ENCODE assay signal across 9 cellular contexts in the genomic region with DNA sequence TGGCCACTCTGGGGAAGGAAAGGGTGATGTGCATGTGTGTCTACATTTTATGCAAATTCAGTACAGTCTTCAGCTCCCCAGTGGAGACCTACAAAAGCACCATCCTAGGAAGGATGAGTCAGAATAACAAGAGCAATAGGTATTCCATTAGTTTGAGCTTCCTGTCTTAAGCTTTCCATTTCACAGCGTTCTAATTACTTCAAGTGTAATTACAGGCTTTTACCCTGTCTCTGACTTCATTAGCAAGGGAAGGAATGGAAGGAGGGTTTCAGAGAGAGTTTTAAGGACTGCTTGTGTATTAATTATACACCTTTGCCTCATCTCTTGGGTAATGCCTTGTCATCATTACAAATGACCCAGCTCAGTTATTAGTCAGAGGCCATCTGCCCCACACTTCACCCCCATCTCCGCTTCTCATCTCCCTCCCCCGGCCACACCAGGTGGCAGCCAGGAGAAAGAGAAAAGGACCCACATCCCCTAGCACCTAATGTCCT.
DNase-seq lines count a peak whose midpoint lies in the region; ATAC-seq and TF ChIP-seq lines count a peak whose summit lies in the region.
"Had no signal": no experiment of that assay in that cellular context is flagged by ENCODE, and none has a peak within 500 bp of the region (broad histone marks: within the 10 kb centered on the region; RNA-seq: fewer than 3 reads in every experiment).

No MANE protein-coding gene starts in this region.

- no peaks in the 10 kb centered on the region for H3K36me3 Mint-ChIP-seq in HFFc6 (ENCODE audit: low read depth)

- H3K4me3 ChIP-seq in fibroblast of mammary gland (ENCODE audit: control insufficient read depth, low read depth, low read length), result no peak overlapping the region

- TF ChIP-seq CTCF in HFFc6 (IDR thresholded peaks at IDR 0.05), result no peak
- TF ChIP-seq CTCF in fibroblast of mammary gland (conservative IDR thresholded peaks at IDR 0.05; ENCODE audit: control insufficient read depth, insufficient read depth, low read depth, low read length), result no peak
- TF ChIP-seq CTCF in GM13976 (IDR thresholded peaks at IDR 0.05; ENCODE audit: borderline replicate concordance, control extremely low read depth, extremely low read depth, insufficient read depth, missing control alignments), result no peak

- H3K27ac Mint-ChIP-seq in HFFc6, result peak overlapping the region; percentile 40; the same call in 1 of the 2 replicates

- ATAC-seq in GM18873 (IDR thresholded peaks at IDR 0.05; ENCODE audit: low FRiP score, unreplicated experiment) (peak; percentile 86), HG03571 (IDR thresholded peaks at IDR 0.05; ENCODE audit: unreplicated experiment) (peak; percentile 70)

- in situ Hi-C loops in GM13976 (cut with MboI; ENCODE audit: low sequenced_read_pairs, unreplicated experiment), result no loop called here

- H3K27me3 Mint-ChIP-seq in HFFc6 (ENCODE audit: insufficient read depth), result no peaks in the 10 kb centered on the region; the same call in 1 of the 2 replicates

- no peaks in the 10 kb centered on the region for H3K9me3 Mint-ChIP-seq in HFFc6

- H3K4me1 Mint-ChIP-seq in HFFc6 (ENCODE audit: low read depth), result peaks cover 47% of the 10 kb centered on the region

- H3K4me3 Mint-ChIP-seq in HFFc6, result no peak overlapping the region

- DNase-seq in HFFc6 (peak; percentile 32), fibroblast of mammary gland (ENCODE audit: low read depth) (peak; percentile 16), DMS 273 treated with DMSO at 0.1 percent for 48 hours (lab: John Stamatoyannopoulos, UW) (no peak), GM13976 (ENCODE audit: low spot score) (no peak)
- no peak for DNase-seq in stimulated activated CD4-positive, alpha-beta T cell treated with anti-CD3 and anti-CD28 coated beads, Interleukin-15, amount 100 ng/mL, for 24 hours
- DNase-seq in stimulated activated CD4-positive, alpha-beta T cell treated with anti-CD3 and anti-CD28 coated beads, Interleukin-4, amount 100 ng/mL, for 4 hours, result no peak
- DNase-seq: amniotic stem cell had no signal

Comparison
In these comparisons a context has a peak if more than half of its experiments do, and no peak if none do; other contexts are left out.
1. DNase-seq: peak in HFFc6 (single experiment) and fibroblast of mammary gland (single experiment); none in DMS 273 treated with DMSO at 0.1 percent for 48 hours (single experiment), stimulated activated CD4-positive, alpha-beta T cell treated with anti-CD3 and anti-CD28 coated beads, Interleukin-15, amount 100 ng/mL, for 24 hours (single experiment), stimulated activated CD4-positive, alpha-beta T cell treated with anti-CD3 and anti-CD28 coated beads, Interleukin-4, amount 100 ng/mL, for 4 hours (0 of 2) and GM13976 (single experiment).